8 cellular contexts compared by ENCODE assay signal in the genomic region with DNA sequence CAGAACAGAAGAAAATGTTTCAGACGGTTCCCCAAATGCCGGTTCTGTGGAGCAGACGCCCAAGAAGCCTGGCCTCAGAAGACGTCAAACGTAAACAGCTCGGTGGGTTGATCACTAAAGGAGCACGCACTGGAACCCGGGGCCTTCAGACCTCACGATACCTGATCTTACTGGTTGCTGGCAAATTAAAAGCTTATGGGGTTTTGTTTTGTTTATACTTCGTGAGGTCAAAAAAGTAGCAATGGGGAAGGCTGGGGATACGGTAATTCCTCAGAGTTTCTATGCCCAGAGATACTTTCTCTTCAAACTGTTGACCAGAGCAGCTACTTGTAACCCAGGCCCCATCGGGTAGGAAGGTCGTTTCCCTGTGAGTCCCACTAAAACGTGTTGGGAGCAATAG. TPM values are rescaled to one million over a fixed set of nuclear protein-coding genes. Genes with fewer than 3 reads are reported as not detected.
DNase-seq lines count a peak whose midpoint lies in the region; ATAC-seq and TF ChIP-seq lines count a peak whose summit lies in the region.

No MANE protein-coding gene starts in this region.

- H3K27ac ChIP-seq in ascending aorta = peak overlapping the region; percentile 96 to 99
- H3K27ac ChIP-seq in suprapubic skin = peak overlapping the region; percentile 100

- H3K9ac ChIP-seq in ES-I3 (ENCODE audit: low read depth, low read length) = peak overlapping the region; percentile 87; the same call in 1 of the 2 replicates

- DNase-seq in LoVo (ENCODE audit: low spot score) (peak; percentile 34), ascending aorta (ENCODE audit: low spot score in 2 of 2) (no peak), left kidney (ENCODE audit: low read depth, low spot score) (peak; percentile 61), suprapubic skin (ENCODE audit: low spot score in 2 of 2) (no peak)

- TF ChIP-seq CTCF in ascending aorta (IDR thresholded peaks at IDR 0.05) (no peak), suprapubic skin (IDR thresholded peaks at IDR 0.05) (no peak)

- intact Hi-C loops in ascending aorta (cut with DNase I) = loop anchor here (5.0 to 10.0 kb wide), 4 partner anchors 157 to 1144 kb away; a partner anchor contains a TSS

- ATAC-seq in GM19455 (IDR thresholded peaks at IDR 0.05; ENCODE audit: unreplicated experiment) = no peak
- no peak for ATAC-seq in HG02973 (IDR thresholded peaks at IDR 0.05; ENCODE audit: unreplicated experiment)
- no peak for ATAC-seq in GM21825 (IDR thresholded peaks at IDR 0.05; ENCODE audit: unreplicated experiment)

- TF ChIP-seq POLR2A in suprapubic skin (IDR thresholded peaks at IDR 0.05) = no peak

- H3K4me1 ChIP-seq in ES-I3 (ENCODE audit: insufficient read depth, low read length) (peaks cover 23% of the 10 kb centered on the region), ascending aorta (peaks cover 3 to 40% of the 10 kb centered on the region in 2 donors), suprapubic skin (peaks cover 77% of the 10 kb centered on the region)

- H3K27me3 ChIP-seq in ascending aorta = no peaks in the 10 kb centered on the region
- no peaks in the 10 kb centered on the region for H3K27me3 ChIP-seq in suprapubic skin

- H3K4me3 ChIP-seq in ascending aorta (peak overlapping the region; percentile 75 to 88), suprapubic skin (peak overlapping the region; percentile 64)

- 0% methylated on average over 14 of the region's 14 CpGs for WGBS in suprapubic skin

- TF ChIP-seq EP300 in suprapubic skin (IDR thresholded peaks at IDR 0.05) = no peak

- H3K36me3 ChIP-seq in ES-I3 (ENCODE audit: insufficient read depth, low read length) (peaks cover 3% of the 10 kb centered on the region; the same call in 1 of the 2 replicates), ascending aorta (peaks cover 5 to 19% of the 10 kb centered on the region in 2 donors), suprapubic skin (peaks cover 5% of the 10 kb centered on the region)

- H3K9me3 ChIP-seq in ES-I3 (ENCODE audit: control insufficient read depth, insufficient read depth, low read length) (no peaks in the 10 kb centered on the region), ascending aorta (no peaks in the 10 kb centered on the region), suprapubic skin (no peaks in the 10 kb centered on the region)

RNA-seq across cellular contexts. Expression of a gene that starts 1.7 kb away (rescaled TPM):
- total RNA-seq in ascending aorta (65.1 TPM), suprapubic skin (10 to 100 TPM; 37.8 to 71.9 (median 46.9) TPM)

RNA-seq across cellular contexts. Expression of a gene that starts 22.9 kb away (rescaled TPM):
- not detected for total RNA-seq in ascending aorta
- total RNA-seq in suprapubic skin = under 1 TPM in 1 of 4 donors, not detected in 3; 0.42 TPM

Comparison
In these comparisons a context has a peak if more than half of its experiments do, and no peak if none do; other contexts are left out.
1. DNase-seq: peak in LoVo (single experiment) and left kidney (single experiment); none in ascending aorta (0 of 2) and suprapubic skin (0 of 2).